In the genomic region with DNA sequence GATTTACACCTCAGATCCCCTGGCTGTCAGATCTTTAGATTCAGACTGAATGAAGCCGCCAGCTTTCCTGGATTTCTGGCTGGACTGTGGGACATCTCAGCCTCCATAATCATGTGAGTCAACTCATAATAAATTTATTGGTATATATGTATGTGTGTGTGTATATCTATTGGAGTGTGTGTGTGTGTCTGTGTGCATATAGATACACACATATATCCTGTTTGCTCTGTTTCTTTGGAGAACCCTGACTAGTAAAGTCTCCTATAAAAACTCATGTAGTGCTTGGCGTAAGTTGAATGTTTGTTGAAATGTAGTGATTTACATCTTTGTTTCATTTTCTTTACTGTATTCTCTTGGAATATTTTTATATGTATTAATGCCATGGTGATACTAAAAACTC, we compare ENCODE assay signal across 9 cellular contexts.
"Had no signal": no experiment of that assay in that cellular context is flagged by ENCODE, and none has a peak within 500 bp of the region (broad histone marks: within the 10 kb centered on the region; RNA-seq: fewer than 3 reads in every experiment).

No MANE protein-coding gene starts in this region.

- H3K9ac ChIP-seq: GM23248 had no signal

- H3K9me3 ChIP-seq: HAP-1 had no signal

- H3K4me1 Mint-ChIP-seq: GM23338, H9 had no signal

- H3K4me3 ChIP-seq: GM23248, GM23338, HAP-1 had no signal

- H3K4me2 ChIP-seq: GM23338 had no signal

- H3K27ac ChIP-seq: GM23248 had no signal

- ATAC-seq: GM23338, HCT116 had no signal

- DNase-seq: GM23248, GOT3, H7, H9, HCEC 1CT, HFFc6 had no signal

- H3K4me1 ChIP-seq: HAP-1 had no signal

- H3K36me3 ChIP-seq: HAP-1 had no signal

- H3K4me3 Mint-ChIP-seq: GM23338, H9, HFFc6 had no signal

- H3K27ac Mint-ChIP-seq: GM23338, H9, HFFc6 had no signal

- H3K9me3 Mint-ChIP-seq: GM23338, H9, HFFc6 had no signal

- H2AFZ ChIP-seq: GM23248, GM23338 had no signal
